27 cellular contexts compared by ENCODE assay signal in the genomic region with DNA sequence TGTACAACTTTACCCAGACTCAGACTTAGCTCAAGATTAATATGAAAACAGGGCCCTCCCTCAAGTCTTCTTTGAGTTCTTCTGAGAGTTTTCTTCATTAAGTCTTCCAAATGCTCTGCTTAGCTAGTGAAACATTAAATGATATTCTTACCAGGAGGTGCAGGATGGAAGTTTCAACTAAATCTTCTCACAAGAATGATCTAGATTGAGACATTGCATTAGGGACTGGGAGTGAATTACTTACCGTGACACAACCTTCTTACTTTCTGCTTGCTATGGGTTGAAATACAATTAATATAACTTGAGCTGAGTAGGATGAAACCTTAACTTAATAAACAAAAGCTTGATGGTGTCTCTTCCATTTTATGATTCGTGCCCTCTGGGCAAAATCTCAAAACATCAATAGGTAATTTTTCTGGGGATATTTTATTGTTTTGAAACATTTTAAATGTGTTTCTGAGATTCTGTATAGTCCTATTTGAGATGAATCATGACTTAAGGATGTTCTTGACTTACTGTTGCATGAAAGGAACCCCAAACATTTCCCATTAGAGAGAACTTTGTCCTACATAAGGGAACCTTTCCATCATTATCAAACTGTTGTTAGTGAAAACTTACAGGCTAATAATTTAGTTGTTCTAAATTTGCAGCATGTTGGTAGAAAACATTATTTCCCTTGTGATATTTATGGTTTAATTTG.
"Had no signal": no experiment of that assay in that cellular context is flagged by ENCODE, and none has a peak within 500 bp of the region (broad histone marks: within the 10 kb centered on the region; RNA-seq: fewer than 3 reads in every experiment).

No MANE protein-coding gene starts in this region.

- H3K9ac ChIP-seq: neural progenitor cell had no signal

- ATAC-seq: naive thymus-derived CD4-positive, alpha-beta T cell; natural killer cell treated with Interleukin-12 subunit alpha and Interleukin-12 subunit beta and Interleukin-15 and Interleukin-18, amount 100 ng/mL, for 72 hours; pancreas; right cardiac atrium; right lobe of liver; stimulated activated memory B cell treated with anti-CD40 and anti-IgM and Interleukin-4, amounts not matched to agents 10 μg/mL and 1 μg/mL and 100 μg/mL, for 72 hours; stimulated activated naive CD8-positive, alpha-beta T cell treated with anti-CD3 and anti-CD28 coated beads, Interleukin-15, amount 100 ng/mL, for 72 hours; stimulated activated naive CD8-positive, alpha-beta T cell treated with anti-CD3 and anti-CD28 coated beads, Interleukin-15, Interleukin-2, amounts not matched to agents 100 U/mL and 50 U/mL, for 24 hours; upper lobe of right lung had no signal

- H3K4me3 Mint-ChIP-seq: naive thymus-derived CD4-positive, alpha-beta T cell; natural killer cell treated with Interleukin-12 subunit alpha and Interleukin-12 subunit beta and Interleukin-15 and Interleukin-18, amount 100 ng/mL, for 72 hours; neural progenitor cell; stimulated activated memory B cell treated with anti-CD40 and anti-IgM and Interleukin-4, amounts not matched to agents 10 μg/mL and 1 μg/mL and 100 μg/mL, for 72 hours; stimulated activated naive CD8-positive, alpha-beta T cell treated with anti-CD3 and anti-CD28 coated beads, Interleukin-15, amount 100 ng/mL, for 72 hours; type B pancreatic cell had no signal

- H3K4me3 ChIP-seq: neural progenitor cell, pancreas, prostate gland, right lobe of liver, sigmoid colon, suprapubic skin, testis, tibial artery, transverse colon, upper lobe of right lung, uterus had no signal

- H3K27ac ChIP-seq: neural progenitor cell, neutrophil, pancreas, prostate gland, right lobe of liver, sigmoid colon, suprapubic skin, testis, tibial artery, transverse colon, upper lobe of right lung, uterus had no signal

- H3K36me3 ChIP-seq: neural progenitor cell, neutrophil, pancreas, prostate gland, right lobe of liver, sigmoid colon, suprapubic skin, tibial artery, transverse colon, upper lobe of right lung, uterus had no signal

- H3K27me3 ChIP-seq: neural progenitor cell, neutrophil, pancreas, right lobe of liver, sigmoid colon, suprapubic skin, testis, tibial artery, transverse colon, upper lobe of right lung, uterus had no signal

- H3K36me3 Mint-ChIP-seq: naive thymus-derived CD4-positive, alpha-beta T cell; natural killer cell treated with Interleukin-12 subunit alpha and Interleukin-12 subunit beta and Interleukin-15 and Interleukin-18, amount 100 ng/mL, for 72 hours; neural progenitor cell; stimulated activated memory B cell treated with anti-CD40 and anti-IgM and Interleukin-4, amounts not matched to agents 10 μg/mL and 1 μg/mL and 100 μg/mL, for 72 hours; type B pancreatic cell had no signal

- H3K4me1 ChIP-seq: pancreas, prostate gland, right lobe of liver, sigmoid colon, suprapubic skin, testis, tibial artery, transverse colon, upper lobe of right lung, uterus had no signal

- H3K27me3 Mint-ChIP-seq: naive thymus-derived CD4-positive, alpha-beta T cell; natural killer cell treated with Interleukin-12 subunit alpha and Interleukin-12 subunit beta and Interleukin-15 and Interleukin-18, amount 100 ng/mL, for 72 hours; stimulated activated memory B cell treated with anti-CD40 and anti-IgM and Interleukin-4, amounts not matched to agents 10 μg/mL and 1 μg/mL and 100 μg/mL, for 72 hours; stimulated activated naive CD8-positive, alpha-beta T cell treated with anti-CD3 and anti-CD28 coated beads, Interleukin-15, amount 100 ng/mL, for 72 hours had no signal

- H3K9me3 ChIP-seq: neutrophil, pancreas, prostate gland, right lobe of liver, sigmoid colon, suprapubic skin, testis, tibial artery, transverse colon, upper lobe of right lung, uterus had no signal

- H3K27ac Mint-ChIP-seq: naive thymus-derived CD4-positive, alpha-beta T cell; natural killer cell treated with Interleukin-12 subunit alpha and Interleukin-12 subunit beta and Interleukin-15 and Interleukin-18, amount 100 ng/mL, for 72 hours; neural progenitor cell; stimulated activated memory B cell treated with anti-CD40 and anti-IgM and Interleukin-4, amounts not matched to agents 10 μg/mL and 1 μg/mL and 100 μg/mL, for 72 hours; stimulated activated naive CD8-positive, alpha-beta T cell treated with anti-CD3 and anti-CD28 coated beads, Interleukin-15, amount 100 ng/mL, for 72 hours; type B pancreatic cell had no signal

- H3K4me1 Mint-ChIP-seq: naive thymus-derived CD4-positive, alpha-beta T cell; stimulated activated memory B cell treated with anti-CD40 and anti-IgM and Interleukin-4, amounts not matched to agents 10 μg/mL and 1 μg/mL and 100 μg/mL, for 72 hours; stimulated activated naive CD8-positive, alpha-beta T cell treated with anti-CD3 and anti-CD28 coated beads, Interleukin-15, amount 100 ng/mL, for 72 hours had no signal

- DNase-seq: naive thymus-derived CD4-positive, alpha-beta T cell; nucleus accumbens; pancreas; right cardiac atrium; right lobe of liver; sigmoid colon; small intestine; stimulated activated CD4-positive, alpha-beta T cell treated with anti-CD3 and anti-CD28 coated beads, Interleukin-15, amount 100 ng/mL, for 24 hours; stimulated activated CD4-positive, alpha-beta T cell treated with anti-CD3 and anti-CD28 coated beads, Interleukin-2, amount 100 ng/mL, for 24 hours; stimulated activated CD4-positive, alpha-beta T cell treated with anti-CD3 and anti-CD28 coated beads, Interleukin-2, amount 100 ng/mL, for 48 hours; stimulated activated CD4-positive, alpha-beta T cell treated with anti-CD3 and anti-CD28 coated beads, Interleukin-4, amount 100 ng/mL, for 4 hours; stimulated activated CD8-positive, alpha-beta memory T cell treated with anti-CD3 and anti-CD28 coated beads, Interleukin-4, amount 100 ng/mL, for 48 hours; stimulated activated naive CD4-positive, alpha-beta T cell; stimulated activated naive CD8-positive, alpha-beta T cell treated with anti-CD3 and anti-CD28 coated beads, Interleukin-15, amount 100 ng/mL, for 72 hours; stimulated activated naive CD8-positive, alpha-beta T cell treated with anti-CD3 and anti-CD28 coated beads, Interleukin-15, Interleukin-2, amounts not matched to agents 100 U/mL and 50 U/mL, for 24 hours; testis; tibial artery; transverse colon; upper lobe of right lung; uterus had no signal

- H3K9me3 Mint-ChIP-seq: naive thymus-derived CD4-positive, alpha-beta T cell; neural progenitor cell; stimulated activated memory B cell treated with anti-CD40 and anti-IgM and Interleukin-4, amounts not matched to agents 10 μg/mL and 1 μg/mL and 100 μg/mL, for 72 hours; stimulated activated naive CD8-positive, alpha-beta T cell treated with anti-CD3 and anti-CD28 coated beads, Interleukin-15, amount 100 ng/mL, for 72 hours; type B pancreatic cell had no signal
